1 cellular context compared by ENCODE assay signal in the genomic region with DNA sequence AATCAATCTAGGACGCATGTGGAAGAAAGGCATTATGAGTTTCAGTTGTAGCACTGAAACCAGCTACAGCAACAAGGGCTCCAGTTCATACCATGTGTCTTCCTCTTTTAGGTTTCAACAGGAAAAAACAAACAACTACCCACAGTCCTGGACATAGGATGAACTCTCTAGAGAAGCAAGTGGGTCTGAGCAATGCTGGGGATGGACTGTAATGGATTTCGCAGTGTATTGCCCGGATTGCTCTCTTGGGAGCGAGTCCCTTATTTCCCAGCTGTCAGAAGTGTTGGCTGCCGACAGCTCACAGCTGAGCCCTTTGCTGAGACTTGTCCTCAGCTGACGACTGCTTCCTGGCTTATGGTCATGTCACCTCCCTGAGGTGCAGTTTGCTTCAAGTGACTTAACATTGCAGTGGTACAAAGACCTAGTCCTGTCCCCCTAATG.
TF ChIP-seq lines count a peak whose summit lies in the region.

No MANE protein-coding gene starts in this region.

TF ChIP-seq in GM12878, 131 proteins besides CTCF, POLR2A, EP300 and RAD21 (continued from another document):
- TF ChIP-seq, protein P1, sequence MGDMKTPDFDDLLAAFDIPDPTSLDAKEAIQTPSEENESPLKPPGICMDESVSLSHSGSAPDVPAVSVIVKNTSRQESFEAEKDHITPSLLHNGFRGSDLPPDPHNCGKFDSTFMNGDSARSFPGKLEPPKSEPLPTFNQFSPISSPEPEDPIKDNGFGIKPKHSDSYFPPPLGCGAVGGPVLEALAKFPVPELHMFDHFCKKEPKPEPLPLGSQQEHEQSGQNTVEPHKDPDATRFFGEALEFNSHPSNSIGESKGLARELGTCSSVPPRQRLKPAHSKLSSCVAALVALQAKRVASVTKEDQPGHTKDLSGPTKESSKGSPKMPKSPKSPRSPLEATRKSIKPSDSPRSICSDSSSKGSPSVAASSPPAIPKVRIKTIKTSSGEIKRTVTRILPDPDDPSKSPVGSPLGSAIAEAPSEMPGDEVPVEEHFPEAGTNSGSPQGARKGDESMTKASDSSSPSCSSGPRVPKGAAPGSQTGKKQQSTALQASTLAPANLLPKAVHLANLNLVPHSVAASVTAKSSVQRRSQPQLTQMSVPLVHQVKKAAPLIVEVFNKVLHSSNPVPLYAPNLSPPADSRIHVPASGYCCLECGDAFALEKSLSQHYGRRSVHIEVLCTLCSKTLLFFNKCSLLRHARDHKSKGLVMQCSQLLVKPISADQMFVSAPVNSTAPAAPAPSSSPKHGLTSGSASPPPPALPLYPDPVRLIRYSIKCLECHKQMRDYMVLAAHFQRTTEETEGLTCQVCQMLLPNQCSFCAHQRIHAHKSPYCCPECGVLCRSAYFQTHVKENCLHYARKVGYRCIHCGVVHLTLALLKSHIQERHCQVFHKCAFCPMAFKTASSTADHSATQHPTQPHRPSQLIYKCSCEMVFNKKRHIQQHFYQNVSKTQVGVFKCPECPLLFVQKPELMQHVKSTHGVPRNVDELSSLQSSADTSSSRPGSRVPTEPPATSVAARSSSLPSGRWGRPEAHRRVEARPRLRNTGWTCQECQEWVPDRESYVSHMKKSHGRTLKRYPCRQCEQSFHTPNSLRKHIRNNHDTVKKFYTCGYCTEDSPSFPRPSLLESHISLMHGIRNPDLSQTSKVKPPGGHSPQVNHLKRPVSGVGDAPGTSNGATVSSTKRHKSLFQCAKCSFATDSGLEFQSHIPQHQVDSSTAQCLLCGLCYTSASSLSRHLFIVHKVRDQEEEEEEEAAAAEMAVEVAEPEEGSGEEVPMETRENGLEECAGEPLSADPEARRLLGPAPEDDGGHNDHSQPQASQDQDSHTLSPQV (IDR thresholded peaks at IDR 0.05): no peak
- TF ChIP-seq GABPA (IDR thresholded peaks at IDR 0.05; ENCODE audit: low read depth) (no peak), MTA2 (IDR thresholded peaks at IDR 0.05; ENCODE audit: low read depth) (no peak), MEF2B (IDR thresholded peaks at IDR 0.05; ENCODE audit: partially characterized antibody, poor library complexity, severe bottlenecking) (peak; percentile 68), NBN (IDR thresholded peaks at IDR 0.05) (0 out of 2 replicates have a peak, but pooled peaks have one; percentile 49), NR2C2 (IDR thresholded peaks at IDR 0.05; ENCODE audit: borderline replicate concordance, control insufficient read depth, insufficient read length, low read depth) (no peak), RBBP5 (conservative IDR thresholded peaks at IDR 0.05) (no peak), IKZF1 (conservative IDR thresholded peaks at IDR 0.05) (peak; percentile 80)
- TF ChIP-seq, protein P2, sequence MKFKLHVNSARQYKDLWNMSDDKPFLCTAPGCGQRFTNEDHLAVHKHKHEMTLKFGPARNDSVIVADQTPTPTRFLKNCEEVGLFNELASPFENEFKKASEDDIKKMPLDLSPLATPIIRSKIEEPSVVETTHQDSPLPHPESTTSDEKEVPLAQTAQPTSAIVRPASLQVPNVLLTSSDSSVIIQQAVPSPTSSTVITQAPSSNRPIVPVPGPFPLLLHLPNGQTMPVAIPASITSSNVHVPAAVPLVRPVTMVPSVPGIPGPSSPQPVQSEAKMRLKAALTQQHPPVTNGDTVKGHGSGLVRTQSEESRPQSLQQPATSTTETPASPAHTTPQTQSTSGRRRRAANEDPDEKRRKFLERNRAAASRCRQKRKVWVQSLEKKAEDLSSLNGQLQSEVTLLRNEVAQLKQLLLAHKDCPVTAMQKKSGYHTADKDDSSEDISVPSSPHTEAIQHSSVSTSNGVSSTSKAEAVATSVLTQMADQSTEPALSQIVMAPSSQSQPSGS (IDR thresholded peaks at IDR 0.05; ENCODE audit: low read length): no peak
- TF ChIP-seq, protein P3, sequence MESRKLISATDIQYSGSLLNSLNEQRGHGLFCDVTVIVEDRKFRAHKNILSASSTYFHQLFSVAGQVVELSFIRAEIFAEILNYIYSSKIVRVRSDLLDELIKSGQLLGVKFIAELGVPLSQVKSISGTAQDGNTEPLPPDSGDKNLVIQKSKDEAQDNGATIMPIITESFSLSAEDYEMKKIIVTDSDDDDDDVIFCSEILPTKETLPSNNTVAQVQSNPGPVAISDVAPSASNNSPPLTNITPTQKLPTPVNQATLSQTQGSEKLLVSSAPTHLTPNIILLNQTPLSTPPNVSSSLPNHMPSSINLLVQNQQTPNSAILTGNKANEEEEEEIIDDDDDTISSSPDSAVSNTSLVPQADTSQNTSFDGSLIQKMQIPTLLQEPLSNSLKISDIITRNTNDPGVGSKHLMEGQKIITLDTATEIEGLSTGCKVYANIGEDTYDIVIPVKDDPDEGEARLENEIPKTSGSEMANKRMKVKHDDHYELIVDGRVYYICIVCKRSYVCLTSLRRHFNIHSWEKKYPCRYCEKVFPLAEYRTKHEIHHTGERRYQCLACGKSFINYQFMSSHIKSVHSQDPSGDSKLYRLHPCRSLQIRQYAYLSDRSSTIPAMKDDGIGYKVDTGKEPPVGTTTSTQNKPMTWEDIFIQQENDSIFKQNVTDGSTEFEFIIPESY (IDR thresholded peaks at IDR 0.05): no peak
TF ChIP-seq in GM12878: peak in this region for 23.
